27 cellular contexts compared by ENCODE assay signal in the genomic region with DNA sequence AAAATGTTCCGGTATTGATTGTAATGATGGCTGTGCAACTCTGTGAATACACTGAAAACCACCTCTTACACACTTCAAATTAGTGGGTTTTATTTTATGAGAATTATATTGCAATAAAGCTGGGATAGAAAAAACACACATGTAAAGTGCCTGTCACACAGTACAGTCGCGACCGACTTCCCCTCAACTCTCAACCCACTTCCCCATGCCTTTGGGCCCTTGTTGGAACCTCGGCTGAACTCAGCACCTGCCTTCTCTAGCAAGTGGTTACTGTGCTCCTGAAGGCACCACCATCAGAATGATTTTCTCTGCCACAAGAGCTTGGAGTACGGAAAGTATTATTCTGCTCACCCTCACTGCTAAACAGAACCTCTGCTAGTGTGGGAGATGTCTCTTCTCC. TPM values are rescaled to one million over a fixed set of nuclear protein-coding genes. Genes with fewer than 3 reads are reported as not detected.
"Had no signal": no experiment of that assay in that cellular context is flagged by ENCODE, and none has a peak within 500 bp of the region (broad histone marks: within the 10 kb centered on the region; RNA-seq: fewer than 3 reads in every experiment).

No MANE protein-coding gene starts in this region.

- H3K36me3 Mint-ChIP-seq: mesothelial cell of epicardium; naive thymus-derived CD4-positive, alpha-beta T cell; neural progenitor cell; stimulated activated effector memory CD8-positive, alpha-beta T cell treated with anti-CD3 and anti-CD28 coated beads, Interleukin-12 subunit alpha, Interleukin-12 subunit beta, amount 100 ng/mL, for 72 hours had no signal

- H3K27ac Mint-ChIP-seq: mesothelial cell of epicardium; naive thymus-derived CD4-positive, alpha-beta T cell; stimulated activated effector memory CD8-positive, alpha-beta T cell treated with anti-CD3 and anti-CD28 coated beads, Interleukin-12 subunit alpha, Interleukin-12 subunit beta, amount 100 ng/mL, for 72 hours had no signal

- H3K4me1 Mint-ChIP-seq: mesothelial cell of epicardium; nephron; stimulated activated effector memory CD8-positive, alpha-beta T cell treated with anti-CD3 and anti-CD28 coated beads, Interleukin-12 subunit alpha, Interleukin-12 subunit beta, amount 100 ng/mL, for 72 hours had no signal

- H3K9me3 Mint-ChIP-seq: immature natural killer cell; mesothelial cell of epicardium; naive thymus-derived CD4-positive, alpha-beta T cell; nephron; neural progenitor cell; stimulated activated effector memory CD8-positive, alpha-beta T cell treated with anti-CD3 and anti-CD28 coated beads, Interleukin-12 subunit alpha, Interleukin-12 subunit beta, amount 100 ng/mL, for 72 hours had no signal

- H3K4me3 Mint-ChIP-seq: immature natural killer cell; mesothelial cell of epicardium; naive thymus-derived CD4-positive, alpha-beta T cell; nephron; neural progenitor cell; stimulated activated effector memory CD8-positive, alpha-beta T cell treated with anti-CD3 and anti-CD28 coated beads, Interleukin-12 subunit alpha, Interleukin-12 subunit beta, amount 100 ng/mL, for 72 hours had no signal

- DNase-seq: dorsolateral prefrontal cortex; effector CD4-positive, alpha-beta T cell; hypothalamus; immature natural killer cell; islet precursor cell; mesenchymal stem cell; mucosa of descending colon; naive thymus-derived CD4-positive, alpha-beta T cell; stimulated activated CD4-positive, alpha-beta T cell treated with anti-CD3 and anti-CD28 coated beads, Interleukin-2, amount 100 ng/mL, for 24 hours; stimulated activated CD4-positive, alpha-beta T cell treated with anti-CD3 and anti-CD28 coated beads, Interleukin-4, amount 100 ng/mL, for 24 hours; stimulated activated naive CD4-positive, alpha-beta T cell treated with Interleukin-2 at 50 U/mL for 16 hours; stomach; thyroid gland; trophoblast cell had no signal

- ATAC-seq: mucosa of descending colon; naive thymus-derived CD4-positive, alpha-beta T cell; sciatic nerve; stimulated activated effector memory CD8-positive, alpha-beta T cell treated with anti-CD3 and anti-CD28 coated beads, Interleukin-12 subunit alpha, Interleukin-12 subunit beta, amount 100 ng/mL, for 72 hours had no signal

RNA-seq across cellular contexts. Expression of gene KCNJ1, which starts 13.5 kb away (rescaled TPM):
- total RNA-seq: fibroblast of villous mesenchyme; frontal cortex; mesothelial cell of epicardium; mucosa of descending colon; naive thymus-derived CD4-positive, alpha-beta T cell; osteoblast; prostate gland; right atrium auricular region; skeletal muscle tissue; stomach; temporal lobe; ureter had no signal
- polyA plus RNA-seq: immature natural killer cell had no signal

RNA-seq across cellular contexts. Expression of gene KCNJ5, which starts 37.6 kb away (rescaled TPM):
- polyA plus RNA-seq: immature natural killer cell; naive thymus-derived CD4-positive, alpha-beta T cell had no signal
